ENCODE assay signal across 20 cellular contexts in genomic region chr3:65669163-65669875, GRCh38.
A peak's percentile ranks its signal among the peaks of the same experiment; 100 is the strongest.
DNase-seq lines count a peak whose midpoint lies in the region; ATAC-seq and TF ChIP-seq lines count a peak whose summit lies in the region.
"Had no signal": no experiment of that assay in that cellular context is flagged by ENCODE, and none has a peak within 500 bp of the region (broad histone marks: within the 10 kb centered on the region; RNA-seq: fewer than 3 reads in every experiment).

No MANE protein-coding gene starts in this region.

- peaks cover 0 to 6% (median 0%) of the 10 kb centered on the region in 9 donors for H3K9me3 Mint-ChIP-seq in naive thymus-derived CD8-positive, alpha-beta T cell
- H3K9me3 Mint-ChIP-seq: dendritic cell treated with granulocyte-macrophage colony-stimulating factor and Interleukin-4, amounts not matched to agents 40 ng/mL and 50 ng/mL, for 4 days had no signal

- H3K27me3 Mint-ChIP-seq in naive thymus-derived CD8-positive, alpha-beta T cell = no peaks in the 10 kb centered on the region
- H3K27me3 Mint-ChIP-seq: dendritic cell treated with granulocyte-macrophage colony-stimulating factor and Interleukin-4, amounts not matched to agents 40 ng/mL and 50 ng/mL, for 4 days; naive thymus-derived CD4-positive, alpha-beta T cell had no signal

- H3K4me3 ChIP-seq in fibroblast of pulmonary artery (replicated peaks; ENCODE audit: low read depth, low read length) = no peak overlapping the region
- H3K4me3 ChIP-seq: BLaER1 treated with 17β-estradiol and CSF1 and Interleukin-3, amounts not matched to agents 10 nM and 100 nM; left ventricle myocardium inferior; tibial artery had no signal

- H3K4me3 Mint-ChIP-seq in naive thymus-derived CD8-positive, alpha-beta T cell = no peak overlapping the region
- H3K4me3 Mint-ChIP-seq: dendritic cell treated with granulocyte-macrophage colony-stimulating factor and Interleukin-4, amounts not matched to agents 40 ng/mL and 50 ng/mL, for 4 days; naive thymus-derived CD4-positive, alpha-beta T cell; stimulated activated effector memory CD8-positive, alpha-beta T cell treated with anti-CD3 and anti-CD28 coated beads, Interleukin-12 subunit alpha, Interleukin-12 subunit beta, amount 100 ng/mL, for 72 hours had no signal

- peak; percentile 10 for DNase-seq in HCEC 1CT
- DNase-seq in astrocyte of the hippocampus (ENCODE audit: low read depth, low spot score) = peak; percentile 62
- DNase-seq in fibroblast of pulmonary artery (ENCODE audit: low read depth) = peak; percentile 86
- DNase-seq in myocyte (ENCODE audit: low read depth) = peak; percentile 17
- no peak for DNase-seq in NCI-H187 (lab: John Stamatoyannopoulos, UW)
- no peak for DNase-seq in NCI-H146 (lab: John Stamatoyannopoulos, UW)
- no peak for DNase-seq in naive thymus-derived CD8-positive, alpha-beta T cell
- DNase-seq: activated CD4-positive, CD25-positive, alpha-beta regulatory T cell; amygdala; left ventricle myocardium inferior; naive thymus-derived CD4-positive, alpha-beta T cell; posterior cingulate gyrus; RPMI8226; T-helper 1 cell; tibial artery had no signal

- H3K4me1 Mint-ChIP-seq in naive thymus-derived CD8-positive, alpha-beta T cell = no peaks in the 10 kb centered on the region
- H3K4me1 Mint-ChIP-seq: naive thymus-derived CD4-positive, alpha-beta T cell; stimulated activated effector memory CD8-positive, alpha-beta T cell treated with anti-CD3 and anti-CD28 coated beads, Interleukin-12 subunit alpha, Interleukin-12 subunit beta, amount 100 ng/mL, for 72 hours had no signal

- no peak overlapping the region for H3K27ac Mint-ChIP-seq in naive thymus-derived CD8-positive, alpha-beta T cell
- H3K27ac Mint-ChIP-seq: dendritic cell treated with granulocyte-macrophage colony-stimulating factor and Interleukin-4, amounts not matched to agents 40 ng/mL and 50 ng/mL, for 4 days; naive thymus-derived CD4-positive, alpha-beta T cell; stimulated activated effector memory CD8-positive, alpha-beta T cell treated with anti-CD3 and anti-CD28 coated beads, Interleukin-12 subunit alpha, Interleukin-12 subunit beta, amount 100 ng/mL, for 72 hours had no signal

- POLR2A ChIA-PET in naive thymus-derived CD8-positive, alpha-beta T cell (lab: Charles Lee) = no interaction called here

- TF ChIP-seq CTCF in fibroblast of pulmonary artery (IDR thresholded peaks at IDR 0.05; ENCODE audit: low read length, missing control alignments) = no peak

- no peak for ATAC-seq in GM21619 (IDR thresholded peaks at IDR 0.05; ENCODE audit: unreplicated experiment)
- no peak for ATAC-seq in naive thymus-derived CD8-positive, alpha-beta T cell
- ATAC-seq: esophagus mucosa; naive thymus-derived CD4-positive, alpha-beta T cell; stimulated activated effector memory CD8-positive, alpha-beta T cell treated with anti-CD3 and anti-CD28 coated beads, Interleukin-12 subunit alpha, Interleukin-12 subunit beta, amount 100 ng/mL, for 72 hours had no signal

- peaks cover 0 to 4% (median 0%) of the 10 kb centered on the region in 3 donors for H3K36me3 Mint-ChIP-seq in naive thymus-derived CD8-positive, alpha-beta T cell
- H3K36me3 Mint-ChIP-seq: naive thymus-derived CD4-positive, alpha-beta T cell; stimulated activated effector memory CD8-positive, alpha-beta T cell treated with anti-CD3 and anti-CD28 coated beads, Interleukin-12 subunit alpha, Interleukin-12 subunit beta, amount 100 ng/mL, for 72 hours had no signal

Comparison
In these comparisons a context has a peak if more than half of its experiments do, and no peak if none do; other contexts are left out.
1. DNase-seq: peak in HCEC 1CT (single experiment), astrocyte of the hippocampus (single experiment), fibroblast of pulmonary artery (single experiment) and myocyte (single experiment); none in NCI-H187 (0 of 2), NCI-H146 (single experiment) and naive thymus-derived CD8-positive, alpha-beta T cell (0 of 10).